9 cellular contexts compared by ENCODE assay signal in the genomic region with DNA sequence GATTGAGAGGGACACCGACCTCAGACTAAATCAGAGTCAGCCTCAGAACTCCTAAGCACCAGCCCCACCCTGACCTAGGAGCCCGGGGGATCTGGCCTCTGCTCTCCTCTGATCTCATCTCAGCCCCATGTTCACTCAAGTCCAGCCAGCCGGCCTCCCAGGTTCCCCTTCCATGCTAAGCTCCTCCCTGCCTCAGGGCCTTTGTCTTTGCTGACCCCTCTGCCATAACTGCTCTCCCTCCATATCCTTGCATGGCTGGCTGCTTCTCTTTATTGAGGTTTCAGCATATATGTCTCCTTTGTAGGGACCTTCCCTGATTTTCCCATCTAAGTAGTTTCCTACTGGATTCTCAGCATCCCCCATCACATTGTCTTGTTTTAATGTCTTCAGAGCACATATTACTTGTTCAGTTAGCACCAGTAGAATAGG. TPM values are rescaled to one million over a fixed set of nuclear protein-coding genes. Genes with fewer than 3 reads are reported as not detected.
DNase-seq lines count a peak whose midpoint lies in the region; ATAC-seq, FAIRE-seq and TF ChIP-seq lines count a peak whose summit lies in the region.
"Had no signal": no experiment of that assay in that cellular context is flagged by ENCODE, and none has a peak within 500 bp of the region (broad histone marks: within the 10 kb centered on the region; RNA-seq: fewer than 3 reads in every experiment).

No MANE protein-coding gene starts in this region.

- no peak overlapping the region for H3K27ac Mint-ChIP-seq in chondrocyte (ENCODE audit: unreplicated experiment)

- H3K4me1 ChIP-seq in K562 (replicated peaks in 1 of 2; ENCODE audit: control insufficient read depth in 2 of 2, insufficient read depth in 2 of 2, low read length in 2 of 2) (peaks cover 0 to 6% of the 10 kb centered on the region in 2 experiments; a peak in 3 of 5 replicates), muscle layer of colon (ENCODE audit: insufficient read depth, low read length) (peaks cover 18% of the 10 kb centered on the region), vagina (peaks cover 27% of the 10 kb centered on the region)

- H2AFZ ChIP-seq in K562 (ENCODE audit: low read depth, low read length), result no peak overlapping the region

- no peaks in the 10 kb centered on the region for H3K9me1 ChIP-seq in K562 (ENCODE audit: control insufficient read depth, insufficient read depth, low read length)

- H3K27me3 ChIP-seq in K562 (ENCODE audit: control insufficient read depth in 2 of 2, insufficient read depth in 2 of 2, low read length in 2 of 2) (peaks cover 35 to 73% of the 10 kb centered on the region in 2 experiments; a peak in 4 of 5 replicates), muscle layer of colon (ENCODE audit: control insufficient read depth in 1 of 2, insufficient read depth in 2 of 2, low read length in 2 of 2) (no peaks in the 10 kb centered on the region), vagina (no peaks in the 10 kb centered on the region)

- peaks cover 10% of the 10 kb centered on the region for H3K4me1 Mint-ChIP-seq in chondrocyte (ENCODE audit: low read depth)

- FAIRE-seq in K562 (lab: Jason Lieb, UNC), result no peak

- no TSS peak for BruUV-seq in K562 (replicated peaks; lab: Mats Ljungman, UMichigan)

- TF ChIP-seq RAD21 in K562 (CRISPR knock-in tag; conservative IDR thresholded peaks at IDR 0.05 in 1 of 2, IDR thresholded peaks at IDR 0.05 in 1 of 2), result no peak

- 3% methylated on average over 3 of the region's 3 CpGs for WGBS in K562 (ENCODE audit: insufficient coverage, low coverage, missing lambda C conversion rate)

- CTCF ChIA-PET in K562 (lab: Yijun Ruan, JAX; ENCODE audit: low intra/inter-chr PET ratio), result no interaction called here

- TF ChIP-seq CTCF in K562 (IDR thresholded peaks at IDR 0.05 in 2 of 3, conservative IDR thresholded peaks at IDR 0.05 in 1 of 3; ENCODE audit: insufficient read depth in 2 of 3, low read depth in 1 of 3, low read length in 3 of 3) (no peak), vagina (IDR thresholded peaks at IDR 0.05) (no peak), chondrocyte (IDR thresholded peaks at IDR 0.05) (no peak)

- H3K27ac ChIP-seq in K562 (ENCODE audit: extremely low read depth, low read depth, low read length) (no peak overlapping the region), muscle layer of colon (ENCODE audit: low read depth, low read length) (peak overlapping the region; percentile 59), vagina (peak overlapping the region; percentile 91)
- H3K27ac ChIP-seq: C4-2B had no signal

- H3K79me2 ChIP-seq in K562 (ENCODE audit: control insufficient read depth, insufficient read depth, low read length), result no peaks in the 10 kb centered on the region

- TF ChIP-seq EP300 in K562 (IDR thresholded peaks at IDR 0.05; ENCODE audit: low read length), result no peak

- ATAC-seq in Right ventricle myocardium inferior, result peak; percentile 27
- no peak; the same call in 2 of the 3 replicates for ATAC-seq in K562

- H3K36me3 Mint-ChIP-seq in chondrocyte (ENCODE audit: low read depth), result no peaks in the 10 kb centered on the region

- H3K36me3 ChIP-seq in K562 (ENCODE audit: control insufficient read depth, insufficient read depth, low read length) (no peaks in the 10 kb centered on the region), muscle layer of colon (ENCODE audit: insufficient read depth, low read length) (no peaks in the 10 kb centered on the region), vagina (no peaks in the 10 kb centered on the region)

- H4K20me1 ChIP-seq in K562 (replicated peaks; ENCODE audit: control insufficient read depth, insufficient read depth, low read length), result 0 out of 2 replicates have a peak, but pooled peaks cover 3% of the 10 kb centered on the region

- H3K9ac ChIP-seq in K562 (ENCODE audit: insufficient read depth in 1 of 2, low read depth in 2 of 2, low read length in 2 of 2), result no peak overlapping the region
- peak overlapping the region; percentile 60 for H3K9ac ChIP-seq in muscle layer of colon (ENCODE audit: low read length)

- POLR2A ChIA-PET in K562 (lab: Yijun Ruan, JAX), result no interaction called here

- in situ Hi-C loops in K562 (cut with MboI), result no loop called here

- no peak for DNase-seq in Right ventricle myocardium inferior (ENCODE audit: missing footprints)
- no peak for DNase-seq in cardiac septum (ENCODE audit: low spot score)
- no peak for DNase-seq in K562 (ENCODE audit: extremely low read depth in 1 of 4, low spot score in 3 of 4)
- no peak for DNase-seq in vagina (ENCODE audit: extremely low spot score in 2 of 2)
- DNase-seq in COLO829 (ENCODE audit: low spot score), result no peak
- DNase-seq in chondrocyte (ENCODE audit: low spot score), result no peak
- DNase-seq in ecto neural progenitor cell (ENCODE audit: low spot score), result no peak

- no peaks in the 10 kb centered on the region for H3K9me3 Mint-ChIP-seq in chondrocyte (ENCODE audit: low read depth)

- H3K9me3 ChIP-seq in K562 (replicated peaks; ENCODE audit: control insufficient read depth, insufficient read depth, low read depth, low read length), result no peaks in the 10 kb centered on the region
- no peaks in the 10 kb centered on the region for H3K9me3 ChIP-seq in muscle layer of colon (ENCODE audit: low read length)
- H3K9me3 ChIP-seq in vagina, result no peaks in the 10 kb centered on the region

- TF ChIP-seq POLR2A in K562 (conservative IDR thresholded peaks at IDR 0.05) (no peak), vagina (IDR thresholded peaks at IDR 0.05) (no peak)

- H3K4me3 ChIP-seq in K562 (no peak overlapping the region), muscle layer of colon (ENCODE audit: low read depth in 1 of 2, low read length in 2 of 2) (peak overlapping the region; percentile 62 to 80), vagina (peak overlapping the region; percentile 56 to 75)

- H3K4me2 ChIP-seq in K562 (ENCODE audit: insufficient read depth, low read length), result no peak overlapping the region

- H3K27me3 Mint-ChIP-seq in chondrocyte (ENCODE audit: low read depth), result peaks cover 14% of the 10 kb centered on the region

- intact Hi-C loops in Right ventricle myocardium inferior (cut with DNase I) (loop anchor here (5.0 kb wide), 1 partner anchor 35 kb away; no protein-coding TSS in a partner anchor), cardiac septum (cut with DNase I) (no loop called here), K562 (cut with micrococcal nuclease) (no loop called here), vagina (cut with DNase I) (no loop called here)

- no peak overlapping the region for H3K4me3 Mint-ChIP-seq in chondrocyte (ENCODE audit: unreplicated experiment)

RNA-seq across cellular contexts. Expression of a gene that starts 0.8 kb away (rescaled TPM):
- total RNA-seq in Right ventricle myocardium inferior (20.8 TPM), cardiac septum (11.6 TPM), K562 (2014; rRNA removed) (not detected in 2 replicates), K562 (2014; rRNA removed; fragmentation: Illumina TruSeq; extraction: Trizol) (not detected in 2 replicates), K562 (2015; rRNA removed; fragmentation: Illumina TruSeq; extraction: Trizol) (not detected in 2 replicates), K562 (2021) (0.27 and 0.45 TPM in 2 replicates), vagina (23.1 TPM), chondrocyte (0.54 to 1.6 TPM (median 0.62 TPM) in 3 replicates)
- total RNA-seq in K562 (2011; cell fraction: chromatin; rRNA removed; ENCODE audit: low replicate concordance), result not detected in 2 replicates
- total RNA-seq in K562 (2011; cell fraction: nucleolus; rRNA removed), result not detected in 2 replicates
- not detected in 2 replicates for total RNA-seq in K562 (2011; cell fraction: nucleoplasm; rRNA removed)
- polyA plus RNA-seq in K562 (2011; rRNA removed) (not detected in 2 replicates), K562 (2014; fragmentation: Illumina TruSeq; extraction: Trizol) (not detected in 2 replicates), K562 (2014; fragmentation: Nextera tagmentation; extraction: Ambion mirVana) (not detected), K562 (2014; rRNA removed) (0.07 TPM in 1 of 2 replicates, not detected in the other)
- not detected in 2 replicates for polyA plus RNA-seq in K562 (2011; cell fraction: cytosol; rRNA removed)
- polyA plus RNA-seq in K562 (2011; cell fraction: nucleus; rRNA removed), result not detected in 2 replicates
- polyA plus RNA-seq in K562 (2012), result not detected in 2 replicates
- not detected in 2 replicates for polyA minus RNA-seq in K562 (2011; rRNA and poly(A)+ RNA removed)
- polyA minus RNA-seq in K562 (2011; cell fraction: cytosol; rRNA and poly(A)+ RNA removed), result not detected in 2 replicates
- not detected in 2 replicates for polyA minus RNA-seq in K562 (2011; cell fraction: nucleus; rRNA and poly(A)+ RNA removed)

RNA-seq across cellular contexts. Expression of a gene that starts 18.7 kb away (rescaled TPM):
- total RNA-seq in Right ventricle myocardium inferior (0.22 TPM), cardiac septum (0.86 TPM), K562 (2014; rRNA removed) (not detected in 2 replicates), K562 (2014; rRNA removed; fragmentation: Illumina TruSeq; extraction: Trizol) (not detected in 2 replicates), K562 (2015; rRNA removed; fragmentation: Illumina TruSeq; extraction: Trizol) (not detected in 2 replicates), K562 (2021) (0.84 and 1.5 TPM in 2 replicates), vagina (3.9 TPM), chondrocyte (0.33 TPM in 1 of 3 replicates, not detected in the others)
- total RNA-seq in K562 (2011; cell fraction: chromatin; rRNA removed; ENCODE audit: low replicate concordance), result not detected in 2 replicates
- total RNA-seq in K562 (2011; cell fraction: nucleolus; rRNA removed), result not detected in 2 replicates
- not detected in 2 replicates for total RNA-seq in K562 (2011; cell fraction: nucleoplasm; rRNA removed)
- polyA plus RNA-seq in K562 (2011; rRNA removed) (not detected in 2 replicates), K562 (2014; fragmentation: Illumina TruSeq; extraction: Trizol) (not detected in 2 replicates), K562 (2014; fragmentation: Nextera tagmentation; extraction: Ambion mirVana) (not detected), K562 (2014; rRNA removed) (not detected in 2 replicates)
- not detected in 2 replicates for polyA plus RNA-seq in K562 (2011; cell fraction: cytosol; rRNA removed)
- not detected in 2 replicates for polyA plus RNA-seq in K562 (2011; cell fraction: nucleus; rRNA removed)
- not detected in 2 replicates for polyA plus RNA-seq in K562 (2012)
- not detected in 2 replicates for polyA minus RNA-seq in K562 (2011; rRNA and poly(A)+ RNA removed)
- not detected in 2 replicates for polyA minus RNA-seq in K562 (2011; cell fraction: cytosol; rRNA and poly(A)+ RNA removed)
- not detected in 2 replicates for polyA minus RNA-seq in K562 (2011; cell fraction: nucleus; rRNA and poly(A)+ RNA removed)

RNA-seq across cellular contexts. Expression of a gene that starts 28.5 kb away (rescaled TPM):
- total RNA-seq in Right ventricle myocardium inferior (6.3 TPM), cardiac septum (4.9 TPM), K562 (2014; rRNA removed) (0.12 and 0.14 TPM in 2 replicates), K562 (2014; rRNA removed; fragmentation: Illumina TruSeq; extraction: Trizol) (not detected in 2 replicates), K562 (2015; rRNA removed; fragmentation: Illumina TruSeq; extraction: Trizol) (0.04 TPM in 1 of 2 replicates, not detected in the other), K562 (2021) (0.24 and 0.47 TPM in 2 replicates), vagina (6.1 TPM), chondrocyte (41.3 to 72.0 TPM (median 69.8 TPM) in 3 replicates)
- 0.77 and 2.6 TPM in 2 replicates for total RNA-seq in K562 (2011; cell fraction: chromatin; rRNA removed; ENCODE audit: low replicate concordance)
- 1.4 and 2.5 TPM in 2 replicates for total RNA-seq in K562 (2011; cell fraction: nucleolus; rRNA removed)
- total RNA-seq in K562 (2011; cell fraction: nucleoplasm; rRNA removed), result 1.2 and 2.1 TPM in 2 replicates
- polyA plus RNA-seq in K562 (2011; rRNA removed) (0.18 and 0.20 TPM in 2 replicates), K562 (2014; fragmentation: Illumina TruSeq; extraction: Trizol) (not detected in 2 replicates), K562 (2014; fragmentation: Nextera tagmentation; extraction: Ambion mirVana) (not detected), K562 (2014; rRNA removed) (0.93 and 1.1 TPM in 2 replicates)
- 0.03 and 0.30 TPM in 2 replicates for polyA plus RNA-seq in K562 (2011; cell fraction: cytosol; rRNA removed)
- 1.1 and 3.4 TPM in 2 replicates for polyA plus RNA-seq in K562 (2011; cell fraction: nucleus; rRNA removed)
- 0.12 and 0.26 TPM in 2 replicates for polyA plus RNA-seq in K562 (2012)
- polyA minus RNA-seq in K562 (2011; rRNA and poly(A)+ RNA removed), result 0.15 and 0.46 TPM in 2 replicates
- 0.73 and 1.4 TPM in 2 replicates for polyA minus RNA-seq in K562 (2011; cell fraction: cytosol; rRNA and poly(A)+ RNA removed)
- polyA minus RNA-seq in K562 (2011; cell fraction: nucleus; rRNA and poly(A)+ RNA removed), result 1.8 and 2.2 TPM in 2 replicates

RNA-seq across cellular contexts. Expression of a gene that starts 38.8 kb away (rescaled TPM):
- total RNA-seq in Right ventricle myocardium inferior (97.5 TPM), cardiac septum (80.2 TPM), K562 (2014; rRNA removed) (26.8 and 48.2 TPM in 2 replicates), K562 (2014; rRNA removed; fragmentation: Illumina TruSeq; extraction: Trizol) (23.3 and 30.5 TPM in 2 replicates), K562 (2015; rRNA removed; fragmentation: Illumina TruSeq; extraction: Trizol) (31.3 and 32.7 TPM in 2 replicates), K562 (2021) (69.8 and 79.0 TPM in 2 replicates), vagina (127 TPM), chondrocyte (97.0 to 124 TPM (median 104 TPM) in 3 replicates)
- 15.1 and 39.4 TPM in 2 replicates for total RNA-seq in K562 (2011; cell fraction: chromatin; rRNA removed; ENCODE audit: low replicate concordance)
- 48.2 and 68.0 TPM in 2 replicates for total RNA-seq in K562 (2011; cell fraction: nucleolus; rRNA removed)
- 65.5 and 90.9 TPM in 2 replicates for total RNA-seq in K562 (2011; cell fraction: nucleoplasm; rRNA removed)
- polyA plus RNA-seq in K562 (2011; rRNA removed) (16.2 and 24.9 TPM in 2 replicates), K562 (2014; fragmentation: Illumina TruSeq; extraction: Trizol) (71.3 and 83.1 TPM in 2 replicates), K562 (2014; fragmentation: Nextera tagmentation; extraction: Ambion mirVana) (10 to 100 TPM in 1 of 2 experiments, 1 to 10 TPM in 1; 9.2 to 18.3 TPM), K562 (2014; rRNA removed) (31.7 and 44.0 TPM in 2 replicates)
- polyA plus RNA-seq in K562 (2011; cell fraction: cytosol; rRNA removed), result 21.6 and 39.6 TPM in 2 replicates
- 16.5 and 20.7 TPM in 2 replicates for polyA plus RNA-seq in K562 (2011; cell fraction: nucleus; rRNA removed)
- 43.2 and 51.4 TPM in 2 replicates for polyA plus RNA-seq in K562 (2012)
- polyA minus RNA-seq in K562 (2011; rRNA and poly(A)+ RNA removed), result 10.7 and 12.1 TPM in 2 replicates
- polyA minus RNA-seq in K562 (2011; cell fraction: cytosol; rRNA and poly(A)+ RNA removed), result 20.4 and 24.0 TPM in 2 replicates
- polyA minus RNA-seq in K562 (2011; cell fraction: nucleus; rRNA and poly(A)+ RNA removed), result 5.5 and 8.0 TPM in 2 replicates

RNA-seq across cellular contexts. Expression of a gene that starts 46.4 kb away (rescaled TPM):
- total RNA-seq in Right ventricle myocardium inferior (41.1 TPM), cardiac septum (32.5 TPM), K562 (2014; rRNA removed) (93.5 and 122 TPM in 2 replicates), K562 (2014; rRNA removed; fragmentation: Illumina TruSeq; extraction: Trizol) (58.4 and 68.0 TPM in 2 replicates), K562 (2015; rRNA removed; fragmentation: Illumina TruSeq; extraction: Trizol) (84.9 and 89.6 TPM in 2 replicates), K562 (2021) (193 and 208 TPM in 2 replicates), vagina (54.0 TPM), chondrocyte (48.4 to 51.3 TPM (median 48.6 TPM) in 3 replicates)
- 44.6 and 81.5 TPM in 2 replicates for total RNA-seq in K562 (2011; cell fraction: chromatin; rRNA removed; ENCODE audit: low replicate concordance)
- total RNA-seq in K562 (2011; cell fraction: nucleolus; rRNA removed), result 57.1 and 61.7 TPM in 2 replicates
- total RNA-seq in K562 (2011; cell fraction: nucleoplasm; rRNA removed), result 54.4 and 88.4 TPM in 2 replicates
- polyA plus RNA-seq in K562 (2011; rRNA removed) (31.5 and 61.8 TPM in 2 replicates), K562 (2014; fragmentation: Illumina TruSeq; extraction: Trizol) (212 and 213 TPM in 2 replicates), K562 (2014; fragmentation: Nextera tagmentation; extraction: Ambion mirVana) (10 to 100 TPM in 1 of 2 experiments, 1 to 10 TPM in 1; 9.4 to 16.5 TPM), K562 (2014; rRNA removed) (73.1 and 73.2 TPM in 2 replicates)
- 40.2 and 96.7 TPM in 2 replicates for polyA plus RNA-seq in K562 (2011; cell fraction: cytosol; rRNA removed)
- polyA plus RNA-seq in K562 (2011; cell fraction: nucleus; rRNA removed), result 41.7 and 70.4 TPM in 2 replicates
- 146 and 194 TPM in 2 replicates for polyA plus RNA-seq in K562 (2012)
- 23.9 and 28.7 TPM in 2 replicates for polyA minus RNA-seq in K562 (2011; rRNA and poly(A)+ RNA removed)
- 53.3 and 75.9 TPM in 2 replicates for polyA minus RNA-seq in K562 (2011; cell fraction: cytosol; rRNA and poly(A)+ RNA removed)
- 41.1 and 43.4 TPM in 2 replicates for polyA minus RNA-seq in K562 (2011; cell fraction: nucleus; rRNA and poly(A)+ RNA removed)
